18 cellular contexts compared by ENCODE assay signal in genomic region chr1:243316366-243316989, GRCh38.
DNase-seq lines count a peak whose midpoint lies in the region; ATAC-seq and TF ChIP-seq lines count a peak whose summit lies in the region.
"Had no signal": no experiment of that assay in that cellular context is flagged by ENCODE, and none has a peak within 500 bp of the region (broad histone marks: within the 10 kb centered on the region; RNA-seq: fewer than 3 reads in every experiment).

No MANE protein-coding gene starts in this region.

- H3K4me1 Mint-ChIP-seq in progenitor cell of endocrine pancreas (ENCODE audit: low read depth) (peaks cover 8% of the 10 kb centered on the region), CD14-positive monocyte (peaks cover 13% of the 10 kb centered on the region)

- H3K27me3 Mint-ChIP-seq in progenitor cell of endocrine pancreas (no peaks in the 10 kb centered on the region), CD14-positive monocyte (ENCODE audit: low read depth in 3 of 3) (no peaks in the 10 kb centered on the region)
- H3K27me3 Mint-ChIP-seq: activated naive CD4-positive, alpha-beta T cell treated with anti-CD3 and anti-CD28 coated beads, Interleukin-2, amount 50 U/mL, for 24 hours; T-cell had no signal

- in situ Hi-C loops in gastrocnemius medialis (cut with MboI; ENCODE audit: low sequenced_read_pairs in 4 of 4): loop anchor here in 2 of 4 donors (25.0 kb wide), 2 partner anchors 179 to 854 kb away; no protein-coding TSS in a partner anchor

- H3K4me3 Mint-ChIP-seq in progenitor cell of endocrine pancreas (ENCODE audit: low read depth) (peak overlapping the region; percentile 12), CD14-positive monocyte (no peak overlapping the region)
- H3K4me3 Mint-ChIP-seq: activated naive CD4-positive, alpha-beta T cell treated with anti-CD3 and anti-CD28 coated beads, Interleukin-2, amount 50 U/mL, for 24 hours; T-cell had no signal

- H3K9ac ChIP-seq in HUES48 (ENCODE audit: low read depth, low read length) (peak overlapping the region; percentile 3), iPS-20b (ENCODE audit: low read depth, low read length) (peak overlapping the region; percentile 3; the same call in 1 of the 2 replicates)

- H3K4me1 ChIP-seq in HUES48 (ENCODE audit: control insufficient read depth, insufficient read depth, low read length): peaks cover 16% of the 10 kb centered on the region
- peaks cover 13% of the 10 kb centered on the region; the same call in 1 of the 2 replicates for H3K4me1 ChIP-seq in iPS-20b (ENCODE audit: insufficient read depth, low read length)
- H3K4me1 ChIP-seq in gastrocnemius medialis: no peaks in the 10 kb centered on the region

- peaks cover 24% of the 10 kb centered on the region for H3K36me3 Mint-ChIP-seq in progenitor cell of endocrine pancreas (ENCODE audit: insufficient read depth)
- peaks cover 44 to 52% of the 10 kb centered on the region in 2 donors for H3K36me3 Mint-ChIP-seq in CD14-positive monocyte

- H3K27ac ChIP-seq in HUES48 (ENCODE audit: low read depth, low read length) (peak overlapping the region; percentile 57), iPS-20b (ENCODE audit: low read length) (no peak overlapping the region), gastrocnemius medialis (no peak overlapping the region)
- H3K27ac ChIP-seq: esophagus squamous epithelium had no signal

- H3K4me3 ChIP-seq in HUES48 (ENCODE audit: low read depth, low read length) (peak overlapping the region; percentile 37; the same call in 1 of the 2 replicates), iPS-20b (ENCODE audit: low read length) (peak overlapping the region; percentile 4; the same call in 1 of the 2 replicates), gastrocnemius medialis (no peak overlapping the region)
- H3K4me3 ChIP-seq: esophagus squamous epithelium had no signal

- DNase-seq in astrocyte of the hippocampus (ENCODE audit: low read depth, low spot score) (peak; percentile 22), progenitor cell of endocrine pancreas (ENCODE audit: low spot score, unreplicated experiment) (no peak), CD14-positive monocyte (ENCODE audit: low spot score) (no peak), gastrocnemius medialis (no peak)
- DNase-seq: activated CD8-positive, alpha-beta memory T cell treated with anti-CD3 and anti-CD28 coated beads, Interleukin-2, amount 50 U/mL, for 48 hours; esophagus squamous epithelium; GOT3; mammary epithelial cell; NCI-H1436 treated with DMSO at 0.1 percent for 48 hours; NCI-H524 treated with DMSO at 0.1 percent for 48 hours; T-cell had no signal

- TF ChIP-seq CTCF in progenitor cell of endocrine pancreas (IDR thresholded peaks at IDR 0.05; ENCODE audit: unreplicated experiment) (no peak), CD14-positive monocyte (IDR thresholded peaks at IDR 0.05) (no peak), gastrocnemius medialis (IDR thresholded peaks at IDR 0.05 in 4 of 5, conservative IDR thresholded peaks at IDR 0.05 in 1 of 5) (no peak)

- no peak for ATAC-seq in GM21825 (IDR thresholded peaks at IDR 0.05; ENCODE audit: unreplicated experiment)
- no peak for ATAC-seq in HG03039 (IDR thresholded peaks at IDR 0.05; ENCODE audit: unreplicated experiment)
- no peak for ATAC-seq in gastrocnemius medialis
- ATAC-seq: activated CD4-positive, CD25-positive, alpha-beta regulatory T cell treated with anti-CD3 and anti-CD28 coated beads, Interleukin-2, amount 50 U/mL, for 24 hours; Panc1; T-cell had no signal

- intact Hi-C loops in CD14-positive monocyte (cut with micrococcal nuclease): no loop called here
- intact Hi-C loops in gastrocnemius medialis (cut with DNase I; ENCODE audit: low total_unique reads): no loop called here

- H3K9me3 Mint-ChIP-seq in progenitor cell of endocrine pancreas (ENCODE audit: low read depth) (peaks cover 3% of the 10 kb centered on the region), CD14-positive monocyte (peaks cover 0 to 3% (median 0%) of the 10 kb centered on the region in 7 donors)
- H3K9me3 Mint-ChIP-seq: activated naive CD4-positive, alpha-beta T cell treated with anti-CD3 and anti-CD28 coated beads, Interleukin-2, amount 50 U/mL, for 24 hours; T-cell had no signal

- H3K27ac Mint-ChIP-seq in progenitor cell of endocrine pancreas: peak overlapping the region; percentile 31
- peak overlapping the region in 2 of 7 donors; percentile 27 to 33 for H3K27ac Mint-ChIP-seq in CD14-positive monocyte
- H3K27ac Mint-ChIP-seq: activated naive CD4-positive, alpha-beta T cell treated with anti-CD3 and anti-CD28 coated beads, Interleukin-2, amount 50 U/mL, for 24 hours; T-cell had no signal

- no peaks in the 10 kb centered on the region for H3K27me3 ChIP-seq in HUES48 (ENCODE audit: control insufficient read depth, insufficient read depth, low read length)
- no peaks in the 10 kb centered on the region for H3K27me3 ChIP-seq in iPS-20b (ENCODE audit: insufficient read depth, low read length)
- H3K27me3 ChIP-seq in gastrocnemius medialis: no peaks in the 10 kb centered on the region
- H3K27me3 ChIP-seq: esophagus squamous epithelium had no signal

- no peaks in the 10 kb centered on the region for H3K9me3 ChIP-seq in HUES48 (ENCODE audit: control insufficient read depth, insufficient read depth, low read length)
- no peaks in the 10 kb centered on the region for H3K9me3 ChIP-seq in iPS-20b (ENCODE audit: insufficient read depth, low read depth, low read length)
- H3K9me3 ChIP-seq in gastrocnemius medialis: no peaks in the 10 kb centered on the region
- H3K9me3 ChIP-seq: esophagus squamous epithelium had no signal

- TF ChIP-seq POLR2A in gastrocnemius medialis (IDR thresholded peaks at IDR 0.05): no peak

- no peaks in the 10 kb centered on the region for H3K36me3 ChIP-seq in HUES48 (ENCODE audit: control insufficient read depth, insufficient read depth, low read length)
- H3K36me3 ChIP-seq in iPS-20b (ENCODE audit: insufficient read depth, low read depth, low read length): no peaks in the 10 kb centered on the region
- H3K36me3 ChIP-seq in gastrocnemius medialis: peaks cover 0 to 15% of the 10 kb centered on the region in 2 donors

Comparison
In these comparisons a context has a peak if more than half of its experiments do, and no peak if none do; other contexts are left out.
1. H3K4me3 ChIP-seq: peak in HUES48 (single experiment) and iPS-20b (single experiment); none in gastrocnemius medialis (0 of 4).